ENCODE assay signal across 8 cellular contexts in the genomic region with DNA sequence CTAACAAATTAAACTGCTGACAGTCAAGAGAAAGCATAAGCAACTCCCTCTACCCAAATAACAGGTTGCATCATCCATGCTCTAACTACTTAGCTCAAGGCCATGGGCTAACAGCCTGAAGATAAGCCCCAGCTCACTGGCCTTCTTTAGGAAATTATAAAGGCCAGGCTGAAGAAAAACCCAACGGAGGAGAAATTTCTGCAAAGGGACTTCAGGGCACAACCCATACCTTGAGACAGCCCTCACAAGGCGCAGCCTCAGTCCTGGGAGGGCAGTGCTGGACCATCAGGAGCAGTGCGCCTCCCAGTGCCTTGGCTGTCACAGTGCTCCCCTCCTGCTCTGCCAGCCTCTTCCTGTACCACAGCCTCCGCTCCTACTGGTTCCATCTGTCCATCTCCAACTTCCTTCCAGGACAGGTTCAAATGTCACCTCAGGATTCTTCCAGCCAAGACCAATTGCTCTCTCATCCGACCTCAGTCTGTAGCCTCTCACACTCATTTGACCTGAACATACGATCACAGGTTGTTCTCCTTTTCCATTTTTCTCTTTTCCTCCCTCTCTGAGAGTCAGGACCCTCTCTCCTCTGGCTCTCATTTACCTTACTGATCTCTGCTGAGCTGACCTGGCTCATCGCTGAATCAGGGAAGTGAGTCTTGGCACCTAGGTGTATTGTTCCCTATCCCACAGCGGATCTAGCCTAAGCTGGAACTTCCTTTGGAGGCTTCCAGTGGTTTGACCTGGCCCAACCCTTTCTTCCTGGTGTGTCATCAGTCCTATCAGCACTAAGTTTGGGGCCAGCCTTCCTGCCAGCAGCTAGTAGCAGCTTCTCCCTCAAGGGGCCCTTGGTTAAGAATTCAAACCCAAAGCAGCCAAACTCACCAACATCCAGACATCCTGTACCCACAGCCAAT. TPM values are rescaled to one million over a fixed set of nuclear protein-coding genes. Genes with fewer than 3 reads are reported as not detected.
DNase-seq lines count a peak whose midpoint lies in the region; ATAC-seq, FAIRE-seq and TF ChIP-seq lines count a peak whose summit lies in the region.

No MANE protein-coding gene starts in this region.

- peaks cover 37 to 61% (median 53%) of the 10 kb centered on the region in 4 donors for H3K4me1 Mint-ChIP-seq in CD4-positive, alpha-beta memory T cell

- H3K36me3 ChIP-seq in CD4-positive, alpha-beta memory T cell (ENCODE audit: insufficient read depth, low read length): peaks cover 17% of the 10 kb centered on the region
- H3K36me3 ChIP-seq in bronchial epithelial cell (ENCODE audit: control insufficient read depth, insufficient read depth, low read length) (peaks cover 6% of the 10 kb centered on the region), aorta (ENCODE audit: control insufficient read depth in 1 of 2, insufficient read depth in 2 of 2, low read length in 1 of 2) (peaks cover 0 to 5% of the 10 kb centered on the region in 2 donors)

- no peak for TF ChIP-seq POLR2A in GM12891 (IDR thresholded peaks at IDR 0.05; ENCODE audit: low read depth, low read length)

- no peak for FAIRE-seq in bronchial epithelial cell (lab: Jason Lieb, UNC)
- FAIRE-seq in GM12891 (lab: Jason Lieb, UNC): no peak

- intact Hi-C loops in CD4-positive, alpha-beta memory T cell (cut with micrococcal nuclease): loop anchor here (10.0 kb wide), 1 partner anchor 991 kb away; a partner anchor contains a TSS
- intact Hi-C loops in aorta (cut with DNase I): loop anchor here in 1 of 2 donors (2.0 kb wide), 1 partner anchor 71 kb away; no protein-coding TSS in a partner anchor

- peak overlapping the region in 4 of 7 donors; percentile 53 to 95 (median 78) for H3K27ac Mint-ChIP-seq in CD4-positive, alpha-beta memory T cell

- DNase-seq in CD4-positive, alpha-beta memory T cell: no peak
- DNase-seq in Kasumi-1 (lab: John Stamatoyannopoulos, UW) (peak; percentile 35 to 51), bronchial epithelial cell (ENCODE audit: low read depth) (peak; percentile 84), mucosa of gallbladder (ENCODE audit: low spot score) (peak; percentile 45), GM12891 (ENCODE audit: insufficient read length, low spot score) (no peak), aorta (no peak)
- no peak for DNase-seq in stimulated activated CD4-positive, alpha-beta T cell treated with anti-CD3 and anti-CD28 coated beads, Interleukin-4, amount 100 ng/mL, for 1 hour

- POLR2A ChIA-PET in CD4-positive, alpha-beta memory T cell (lab: Charles Lee; ENCODE audit: partially characterized antibody): interaction anchor here (1.5 kb wide), 1 partner anchor 14 kb away, joined by 3 read pairs; no protein-coding TSS in a partner anchor

- no peaks in the 10 kb centered on the region for H3K27me3 Mint-ChIP-seq in CD4-positive, alpha-beta memory T cell

- no peaks in the 10 kb centered on the region for H3K9me3 ChIP-seq in CD4-positive, alpha-beta memory T cell (ENCODE audit: control insufficient read depth in 1 of 2, low read length in 2 of 2)
- no peaks in the 10 kb centered on the region for H3K9me3 ChIP-seq in aorta (ENCODE audit: control insufficient read depth, low read length)

- peaks cover 0 to 2% (median 0%) of the 10 kb centered on the region in 8 donors for H3K9me3 Mint-ChIP-seq in CD4-positive, alpha-beta memory T cell

- H3K4me1 ChIP-seq in CD4-positive, alpha-beta memory T cell (ENCODE audit: insufficient read depth, low read length): peaks cover 42% of the 10 kb centered on the region
- peaks cover 0 to 7% of the 10 kb centered on the region in 2 donors for H3K4me1 ChIP-seq in aorta (ENCODE audit: control insufficient read depth in 1 of 2, insufficient read depth in 2 of 2, low read length in 2 of 2)

- H3K36me3 Mint-ChIP-seq in CD4-positive, alpha-beta memory T cell: peaks cover 12 to 35% of the 10 kb centered on the region in 2 donors

- H3K27me3 ChIP-seq in CD4-positive, alpha-beta memory T cell (ENCODE audit: insufficient read depth, low read length): no peaks in the 10 kb centered on the region
- H3K27me3 ChIP-seq in bronchial epithelial cell (ENCODE audit: control insufficient read depth, insufficient read depth, low read length): no peaks in the 10 kb centered on the region
- H3K27me3 ChIP-seq in aorta (ENCODE audit: control insufficient read depth in 1 of 2, insufficient read depth in 2 of 2, low read length in 1 of 2): no peaks in the 10 kb centered on the region

- H3K4me3 Mint-ChIP-seq in CD4-positive, alpha-beta memory T cell: peak overlapping the region; percentile 35 to 95 (median 90)

- H3K27ac ChIP-seq in CD4-positive, alpha-beta memory T cell (ENCODE audit: low read depth, low read length): no peak overlapping the region
- H3K27ac ChIP-seq in aorta (ENCODE audit: low read depth in 1 of 2, low read length in 2 of 2): peak overlapping the region in 1 of 2 donors; percentile 37

- WGBS in aorta, 2 donors: 78 to 83% methylated on average over 8 of the region's 8 CpGs

- CTCF ChIA-PET in CD4-positive, alpha-beta memory T cell (lab: Charles Lee; ENCODE audit: partially characterized antibody): no interaction called here

- no peak for ATAC-seq in GM18520 (IDR thresholded peaks at IDR 0.05; ENCODE audit: unreplicated experiment)
- ATAC-seq in aorta (ENCODE audit: low FRiP score): no peak

- H3K4me3 ChIP-seq in CD4-positive, alpha-beta memory T cell (ENCODE audit: low read length in 2 of 2): no peak overlapping the region
- H3K4me3 ChIP-seq in bronchial epithelial cell (ENCODE audit: low read depth, low read length) (no peak overlapping the region), aorta (ENCODE audit: low read length in 2 of 2) (peak overlapping the region in 1 of 2 donors; percentile 71)

- TF ChIP-seq CTCF in bronchial epithelial cell (IDR thresholded peaks at IDR 0.05; ENCODE audit: insufficient read depth, low read length, severe bottlenecking): no peak

TF ChIP-seq in GM12891, 5 proteins besides CTCF, POLR2A, EP300 and RAD21:
- TF ChIP-seq POU2F2 (IDR thresholded peaks at IDR 0.05; ENCODE audit: low read depth, low read length) (no peak), PAX5 (IDR thresholded peaks at IDR 0.05; ENCODE audit: insufficient read depth, low read length, severe bottlenecking) (no peak), TAF1 (IDR thresholded peaks at IDR 0.05; ENCODE audit: low read depth, low read length) (no peak), POLR2AphosphoS5 (IDR thresholded peaks at IDR 0.05; ENCODE audit: low read depth, low read length) (no peak), SPI1 (IDR thresholded peaks at IDR 0.05; ENCODE audit: low read depth, low read length) (no peak)

RNA-seq across cellular contexts. Expression of a gene that starts 1.9 kb away (rescaled TPM):
- total RNA-seq in CD4-positive, alpha-beta memory T cell: 10 to 100 TPM; 39.1 to 43.8 TPM
- 10 to 100 TPM; 25.1 to 29.2 TPM for polyA plus RNA-seq in CD4-positive, alpha-beta memory T cell
- 71.9 and 105 TPM in 2 replicates for total RNA-seq in bronchial epithelial cell
- total RNA-seq in mucosa of gallbladder: 78.9 TPM
- 19.8 TPM for polyA plus RNA-seq in GM12891 (2012; ENCODE audit: low read depth, missing spikeins)
- 100 to 1,000 TPM; 122 to 165 TPM for total RNA-seq in aorta
- 10 to 100 TPM; 50.1 to 53.3 TPM for polyA plus RNA-seq in aorta

RNA-seq across cellular contexts. Expression of a gene that starts 27.3 kb away (rescaled TPM):
- 10 to 100 TPM; 44.5 to 44.8 TPM for total RNA-seq in CD4-positive, alpha-beta memory T cell
- polyA plus RNA-seq in CD4-positive, alpha-beta memory T cell: 10 to 100 TPM in 1 of 2 donors, 1 to 10 TPM in 1; 8.6 to 24.9 TPM
- 12.3 and 16.1 TPM in 2 replicates for total RNA-seq in bronchial epithelial cell
- total RNA-seq in mucosa of gallbladder: 29.3 TPM
- 15.0 TPM for polyA plus RNA-seq in GM12891 (2012; ENCODE audit: low read depth, missing spikeins)
- 10 to 100 TPM; 29.7 to 53.2 TPM for total RNA-seq in aorta
- 10 to 100 TPM; 12.0 to 24.3 TPM for polyA plus RNA-seq in aorta

Comparison
In these comparisons a context has a peak if more than half of its experiments do, and no peak if none do; other contexts are left out.
1. DNase-seq: peak in Kasumi-1 (2 of 2), bronchial epithelial cell (single experiment) and mucosa of gallbladder (single experiment); none in CD4-positive, alpha-beta memory T cell (0 of 5), GM12891 (single experiment), stimulated activated CD4-positive, alpha-beta T cell treated with anti-CD3 and anti-CD28 coated beads, Interleukin-4, amount 100 ng/mL, for 1 hour (single experiment) and aorta (0 of 2).